In the genomic region with DNA sequence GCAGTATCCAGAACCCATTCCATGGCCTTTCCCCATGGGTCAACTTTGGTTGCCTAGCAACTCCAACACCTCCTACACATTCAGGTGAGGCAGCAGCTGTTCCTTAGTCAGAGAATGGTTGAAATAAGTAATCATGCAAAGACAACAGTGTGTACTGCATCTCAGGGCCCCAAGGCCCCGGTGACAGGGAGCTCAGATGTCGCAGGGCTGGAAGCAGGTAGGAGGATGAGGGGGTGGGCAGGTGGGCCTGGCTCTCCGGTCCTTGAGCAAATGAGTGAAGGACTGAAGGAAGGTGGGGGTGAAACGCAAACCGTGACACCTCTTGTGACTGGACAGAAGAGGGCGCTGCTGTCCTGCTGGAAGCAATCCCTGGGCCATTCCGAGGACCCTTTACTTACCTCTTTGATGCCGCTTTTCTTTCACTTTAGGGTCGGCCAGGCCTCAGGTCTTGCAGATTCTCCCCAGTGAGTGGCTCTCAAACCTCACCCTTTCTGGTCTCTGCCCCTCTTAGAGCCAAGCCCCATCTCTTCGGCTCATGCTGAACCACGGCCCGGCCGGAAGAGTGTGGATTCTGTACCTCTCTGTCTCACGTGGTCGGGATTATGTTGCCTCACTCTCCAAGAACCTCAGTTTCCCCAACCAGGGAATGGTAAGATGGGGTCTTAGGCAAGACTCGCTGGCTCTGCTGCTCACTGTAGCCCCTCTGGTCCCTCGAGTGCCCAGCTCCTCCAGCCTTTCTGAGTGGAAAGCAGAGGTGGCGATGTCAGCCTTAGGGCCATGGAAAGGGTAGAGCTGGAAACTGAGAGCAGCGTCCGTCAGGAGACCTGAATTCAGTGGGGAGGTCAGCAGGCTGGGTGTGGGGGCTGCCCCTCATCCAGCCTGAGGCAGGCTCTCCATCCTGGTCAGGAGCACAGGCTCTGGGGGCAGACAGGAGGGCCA, we compare ENCODE assay signal across 8 cellular contexts.
DNase-seq lines count a peak whose midpoint lies in the region; ATAC-seq and TF ChIP-seq lines count a peak whose summit lies in the region.

No MANE protein-coding gene starts in this region.

- H3K27ac ChIP-seq in parathyroid adenoma = no peak overlapping the region

- peak; percentile 23 for TF ChIP-seq CTCF in parathyroid adenoma (IDR thresholded peaks at IDR 0.05)

- no peak overlapping the region for H2AFZ ChIP-seq in parathyroid adenoma

- H3K4me3 ChIP-seq in NT2/D1 (ENCODE audit: insufficient read length, low read depth) = no peak overlapping the region
- no peak overlapping the region for H3K4me3 ChIP-seq in parathyroid adenoma (ENCODE audit: low read depth, low read length)

- H3K27me3 ChIP-seq in NT2/D1 (ENCODE audit: insufficient read depth, insufficient read length) (peaks cover 41% of the 10 kb centered on the region), parathyroid adenoma (ENCODE audit: control insufficient read depth, insufficient read depth, low read length) (no peaks in the 10 kb centered on the region)

- H3K36me3 ChIP-seq in NT2/D1 (ENCODE audit: insufficient read depth, insufficient read length, low read length) (no peaks in the 10 kb centered on the region), parathyroid adenoma (ENCODE audit: control insufficient read depth, insufficient read depth, low read length) (no peaks in the 10 kb centered on the region)

- peaks cover 29% of the 10 kb centered on the region for H3K27me3 Mint-ChIP-seq in activated T-cell treated with anti-CD3 and anti-CD28 coated beads, Interleukin-2, amount 50 U/mL, for 24 hours

- TF ChIP-seq POLR2A in GM18505 (IDR thresholded peaks at IDR 0.05; ENCODE audit: borderline replicate concordance, extremely low read depth, insufficient read depth, insufficient read length) = no peak

- H3K4me3 Mint-ChIP-seq in activated T-cell treated with anti-CD3 and anti-CD28 coated beads, Interleukin-2, amount 50 U/mL, for 24 hours = no peak overlapping the region

- H3K9ac ChIP-seq in NT2/D1 (ENCODE audit: insufficient read length, low read depth) = no peak overlapping the region
- H3K9ac ChIP-seq in parathyroid adenoma = no peak overlapping the region

- no peaks in the 10 kb centered on the region for H3K79me2 ChIP-seq in parathyroid adenoma

- no peak for ATAC-seq in GM18517 (IDR thresholded peaks at IDR 0.05; ENCODE audit: unreplicated experiment)
- no peak for ATAC-seq in GM18505 (IDR thresholded peaks at IDR 0.05; ENCODE audit: unreplicated experiment)

- peaks cover 5% of the 10 kb centered on the region for H3K4me1 Mint-ChIP-seq in activated T-cell treated with anti-CD3 and anti-CD28 coated beads, Interleukin-2, amount 50 U/mL, for 24 hours (ENCODE audit: low read depth)

- H3K9me3 ChIP-seq in NT2/D1 (ENCODE audit: insufficient read depth, low read length) (no peaks in the 10 kb centered on the region), parathyroid adenoma (ENCODE audit: control insufficient read depth, low read length) (no peaks in the 10 kb centered on the region)

- DNase-seq in CD1c-positive myeloid dendritic cell (ENCODE audit: extremely low spot score) (peak; percentile 45), HK-2 (ENCODE audit: unreplicated experiment) (peak; percentile 34), NT2/D1 (ENCODE audit: low read depth, low spot score) (peak; percentile 64), fibroblast of the conjunctiva (ENCODE audit: low read depth) (peak; percentile 22)
- peak; percentile 58 for DNase-seq in activated T-cell treated with anti-CD3 and anti-CD28 coated beads, Interleukin-2, amount 50 U/mL, for 24 hours

- no peak overlapping the region for H3K27ac Mint-ChIP-seq in activated T-cell treated with anti-CD3 and anti-CD28 coated beads, Interleukin-2, amount 50 U/mL, for 24 hours

- H3K4me1 ChIP-seq in NT2/D1 (ENCODE audit: insufficient read depth, insufficient read length) (peaks cover 5% of the 10 kb centered on the region), parathyroid adenoma (no peaks in the 10 kb centered on the region)

- H3K9me3 Mint-ChIP-seq in activated T-cell treated with anti-CD3 and anti-CD28 coated beads, Interleukin-2, amount 50 U/mL, for 24 hours = no peaks in the 10 kb centered on the region

- H3K36me3 Mint-ChIP-seq in activated T-cell treated with anti-CD3 and anti-CD28 coated beads, Interleukin-2, amount 50 U/mL, for 24 hours (ENCODE audit: low read depth) = no peaks in the 10 kb centered on the region

- peak overlapping the region; percentile 26 for H3K4me2 ChIP-seq in parathyroid adenoma (ENCODE audit: low read length)
